20 cellular contexts compared by ENCODE assay signal in genomic region chr2:203669820-203670219, GRCh38. TPM values are rescaled to one million over a fixed set of nuclear protein-coding genes. Genes with fewer than 3 reads are reported as not detected.
DNase-seq lines count a peak whose midpoint lies in the region; ATAC-seq lines count a peak whose summit lies in the region.
"Had no signal": no experiment of that assay in that cellular context is flagged by ENCODE, and none has a peak within 500 bp of the region (broad histone marks: within the 10 kb centered on the region; RNA-seq: fewer than 3 reads in every experiment).

No MANE protein-coding gene starts in this region.

- DNase-seq in Caki2 (ENCODE audit: low read depth), result peak; percentile 18
- DNase-seq in H4 (ENCODE audit: low spot score), result peak; percentile 75
- DNase-seq in kidney tubule cell (ENCODE audit: low spot score), result peak; percentile 39
- no peak for DNase-seq in natural killer cell treated with Interleukin-12 subunit alpha and Interleukin-12 subunit beta and Interleukin-15 and Interleukin-18, amount 100 ng/mL, for 72 hours (ENCODE audit: low spot score)
- no peak for DNase-seq in NCI-H2107 treated with DMSO at 0.1 percent for 48 hours (lab: John Stamatoyannopoulos, UW; ENCODE audit: unreplicated experiment)
- DNase-seq: activated CD8-positive, alpha-beta memory T cell treated with anti-CD3 and anti-CD28 coated beads, Interleukin-2, amount 50 U/mL, for 4 hours; activated gamma-delta T cell; amygdala; H9; heart left ventricle; left ventricle myocardium superior; NCI-H1092 treated with DMSO at 0.1 percent for 48 hours; NCI-H2081 treated with DMSO at 0.1 percent for 48 hours; NCI-H524; stimulated activated CD4-positive, alpha-beta T cell treated with anti-CD3 and anti-CD28 coated beads, Interleukin-4, amount 100 ng/mL, for 1 hour; stimulated activated naive CD8-positive, alpha-beta T cell treated with anti-CD3 and anti-CD28 coated beads, Interleukin-15, amount 100 ng/mL, for 72 hours had no signal

- H3K9me3 Mint-ChIP-seq in activated T-helper 17 cell treated with anti-CD3 and anti-CD28 coated beads, Interleukin-2, amount 50 U/mL, for 72 hours, result peaks cover 9% of the 10 kb centered on the region
- peaks cover 3% of the 10 kb centered on the region for H3K9me3 Mint-ChIP-seq in natural killer cell treated with Interleukin-12 subunit alpha and Interleukin-12 subunit beta and Interleukin-15 and Interleukin-18, amount 100 ng/mL, for 72 hours

- H3K27me3 Mint-ChIP-seq in activated T-helper 17 cell treated with anti-CD3 and anti-CD28 coated beads, Interleukin-2, amount 50 U/mL, for 72 hours, result no peaks in the 10 kb centered on the region
- peaks cover 0 to 13% of the 10 kb centered on the region in 2 donors for H3K27me3 Mint-ChIP-seq in natural killer cell treated with Interleukin-12 subunit alpha and Interleukin-12 subunit beta and Interleukin-15 and Interleukin-18, amount 100 ng/mL, for 72 hours
- H3K27me3 Mint-ChIP-seq: stimulated activated naive CD8-positive, alpha-beta T cell treated with anti-CD3 and anti-CD28 coated beads, Interleukin-15, amount 100 ng/mL, for 72 hours; type B pancreatic cell had no signal

- H3K4me3 Mint-ChIP-seq in activated T-helper 17 cell treated with anti-CD3 and anti-CD28 coated beads, Interleukin-2, amount 50 U/mL, for 72 hours, result no peak overlapping the region
- H3K4me3 Mint-ChIP-seq in natural killer cell treated with Interleukin-12 subunit alpha and Interleukin-12 subunit beta and Interleukin-15 and Interleukin-18, amount 100 ng/mL, for 72 hours, result no peak overlapping the region
- H3K4me3 Mint-ChIP-seq: H9; stimulated activated naive CD8-positive, alpha-beta T cell treated with anti-CD3 and anti-CD28 coated beads, Interleukin-15, amount 100 ng/mL, for 72 hours; type B pancreatic cell had no signal

- H3K4me1 Mint-ChIP-seq in activated T-helper 17 cell treated with anti-CD3 and anti-CD28 coated beads, Interleukin-2, amount 50 U/mL, for 72 hours, result peaks cover 7% of the 10 kb centered on the region
- peaks cover 4 to 7% of the 10 kb centered on the region in 2 donors for H3K4me1 Mint-ChIP-seq in natural killer cell treated with Interleukin-12 subunit alpha and Interleukin-12 subunit beta and Interleukin-15 and Interleukin-18, amount 100 ng/mL, for 72 hours (ENCODE audit: low read depth in 2 of 2)

- H3K36me3 Mint-ChIP-seq in activated T-helper 17 cell treated with anti-CD3 and anti-CD28 coated beads, Interleukin-2, amount 50 U/mL, for 72 hours (ENCODE audit: low read depth), result no peaks in the 10 kb centered on the region
- no peaks in the 10 kb centered on the region for H3K36me3 Mint-ChIP-seq in natural killer cell treated with Interleukin-12 subunit alpha and Interleukin-12 subunit beta and Interleukin-15 and Interleukin-18, amount 100 ng/mL, for 72 hours
- H3K36me3 Mint-ChIP-seq: type B pancreatic cell had no signal

- in situ Hi-C loops in Caki2 (cut with HindIII; ENCODE audit: low pct_unique_long_range_greater_than_20kb, low sequenced_read_pairs), result no loop called here

- no peak overlapping the region for H3K27ac Mint-ChIP-seq in activated T-helper 17 cell treated with anti-CD3 and anti-CD28 coated beads, Interleukin-2, amount 50 U/mL, for 72 hours
- H3K27ac Mint-ChIP-seq in natural killer cell treated with Interleukin-12 subunit alpha and Interleukin-12 subunit beta and Interleukin-15 and Interleukin-18, amount 100 ng/mL, for 72 hours, result no peak overlapping the region
- H3K27ac Mint-ChIP-seq: H9, type B pancreatic cell had no signal

- peak; percentile 54 for ATAC-seq in activated T-helper 17 cell treated with anti-CD3 and anti-CD28 coated beads, Interleukin-2, amount 50 U/mL, for 72 hours (replicated peaks)
- no peak for ATAC-seq in natural killer cell treated with Interleukin-12 subunit alpha and Interleukin-12 subunit beta and Interleukin-15 and Interleukin-18, amount 100 ng/mL, for 72 hours
- no peak for ATAC-seq in GM18519 (IDR thresholded peaks at IDR 0.05; ENCODE audit: low FRiP score, unreplicated experiment)
- ATAC-seq: heart left ventricle; left ventricle myocardium superior; stimulated activated naive CD8-positive, alpha-beta T cell treated with anti-CD3 and anti-CD28 coated beads, Interleukin-15, amount 100 ng/mL, for 72 hours had no signal

RNA-seq across cellular contexts. Expression of gene CD28, which starts 36.6 kb away (rescaled TPM):
- not detected in 2 replicates for total RNA-seq in Caki2 (2014; rRNA removed; shearing (Covaris generic); ENCODE audit: low replicate concordance)
- total RNA-seq in H4 (2014; rRNA removed; shearing (Covaris generic)), result not detected in 2 replicates
- total RNA-seq in activated T-helper 17 cell treated with anti-CD3 and anti-CD28 coated beads, Interleukin-2, amount 50 U/mL, for 72 hours, result 100 to 1,000 TPM; 242 to 382 TPM
- 1 to 10 TPM; 2.5 to 3.2 TPM for total RNA-seq in natural killer cell treated with Interleukin-12 subunit alpha and Interleukin-12 subunit beta and Interleukin-15 and Interleukin-18, amount 100 ng/mL, for 72 hours
- total RNA-seq: H9, HT-29 had no signal

Comparison
In these comparisons a context has a peak if more than half of its experiments do, and no peak if none do; other contexts are left out.
1. DNase-seq: peak in Caki2 (single experiment), H4 (single experiment) and kidney tubule cell (single experiment); none in natural killer cell treated with Interleukin-12 subunit alpha and Interleukin-12 subunit beta and Interleukin-15 and Interleukin-18, amount 100 ng/mL, for 72 hours (single experiment) and NCI-H2107 treated with DMSO at 0.1 percent for 48 hours (single experiment).
2. RNA of gene CD28, which starts 36.6 kb away (total RNA-seq): 242 to 382 TPM in activated T-helper 17 cell treated with anti-CD3 and anti-CD28 coated beads, Interleukin-2, amount 50 U/mL, for 72 hours; 2.5 to 3.2 TPM in natural killer cell treated with Interleukin-12 subunit alpha and Interleukin-12 subunit beta and Interleukin-15 and Interleukin-18, amount 100 ng/mL, for 72 hours, not detected in Caki2 and not detected in H4; every median in the first group is over 10 times any median in the second.